ENCODE assay signal across 8 cellular contexts in the genomic region with DNA sequence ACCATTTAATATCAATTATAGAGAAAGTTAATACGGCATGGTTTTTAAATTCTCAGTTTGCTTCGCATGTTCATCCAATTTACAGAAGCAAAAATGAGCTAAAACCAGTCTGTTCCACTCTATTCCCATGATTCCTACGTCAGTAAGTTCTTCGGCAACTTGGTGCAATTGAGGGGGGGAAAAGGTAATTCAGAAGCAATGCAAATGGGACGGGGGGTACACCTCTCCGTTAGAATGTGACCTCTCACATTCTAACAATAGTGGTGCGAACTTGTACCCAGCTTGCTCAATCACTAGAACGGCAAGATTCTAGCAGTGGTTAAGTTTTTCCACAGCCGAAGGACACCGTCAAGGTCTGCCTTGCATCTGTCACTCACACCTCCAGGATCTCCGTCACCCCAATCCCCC. TPM values are rescaled to one million over a fixed set of nuclear protein-coding genes. Genes with fewer than 3 reads are reported as not detected.
DNase-seq lines count a peak whose midpoint lies in the region; ATAC-seq and TF ChIP-seq lines count a peak whose summit lies in the region.

No MANE protein-coding gene starts in this region.

- peak overlapping the region; percentile 80 for H3K4me3 Mint-ChIP-seq in central memory CD8-positive, alpha-beta T cell

- H3K27ac ChIP-seq in lung (ENCODE audit: low read depth in 1 of 2, low read length in 1 of 2) = peak overlapping the region in 1 of 2 donors; percentile 78
- peak overlapping the region; percentile 76 to 87 (median 84) for H3K27ac ChIP-seq in upper lobe of left lung

- TF ChIP-seq CTCF in GM10266 (IDR thresholded peaks at IDR 0.05; ENCODE audit: control insufficient read depth, insufficient read depth, low read depth, missing control alignments) (no peak), NB4 (IDR thresholded peaks at IDR 0.05; ENCODE audit: low read depth, low read length) (no peak), lung (IDR thresholded peaks at IDR 0.05; ENCODE audit: control extremely low read depth, extremely low read depth) (no peak), upper lobe of left lung (IDR thresholded peaks at IDR 0.05) (no peak)

- TF ChIP-seq EP300 in upper lobe of left lung (IDR thresholded peaks at IDR 0.05) = no peak

- DNase-seq in GM10266 (ENCODE audit: extremely low spot score) (peak; percentile 15), NB4 (ENCODE audit: low read depth) (peak; percentile 43), lung (ENCODE audit: low spot score) (peak; percentile 28), upper lobe of left lung (no peak)
- DNase-seq in central memory CD8-positive, alpha-beta T cell (ENCODE audit: low spot score in 2 of 2) = no peak

- TF ChIP-seq POLR2A in NB4 (IDR thresholded peaks at IDR 0.05; ENCODE audit: extremely low read depth, insufficient read length) (no peak), upper lobe of left lung (IDR thresholded peaks at IDR 0.05) (no peak)

- peak; percentile 5 for ATAC-seq in central memory CD8-positive, alpha-beta T cell (replicated peaks; ENCODE audit: extremely low read depth, poor library complexity, severe bottlenecking)
- ATAC-seq in lung (ENCODE audit: insufficient read depth, low FRiP score) = peak; percentile 7
- peak in 1 of 2 donors; percentile 18 for ATAC-seq in upper lobe of left lung (ENCODE audit: low FRiP score in 2 of 2)
- no peak for ATAC-seq in HG03469 (IDR thresholded peaks at IDR 0.05; ENCODE audit: unreplicated experiment)
- ATAC-seq in HG03571 (IDR thresholded peaks at IDR 0.05; ENCODE audit: unreplicated experiment) = no peak
- ATAC-seq in HG03342 (IDR thresholded peaks at IDR 0.05; ENCODE audit: unreplicated experiment) = no peak

- H3K9me3 ChIP-seq in lung (ENCODE audit: control insufficient read depth in 2 of 2, insufficient read depth in 1 of 2, low read length in 1 of 2) (no peaks in the 10 kb centered on the region), upper lobe of left lung (no peaks in the 10 kb centered on the region)

- H3K4me1 ChIP-seq in lung (ENCODE audit: control insufficient read depth in 2 of 2, insufficient read depth in 2 of 2, low read length in 2 of 2) = no peaks in the 10 kb centered on the region
- H3K4me1 ChIP-seq in upper lobe of left lung = peaks cover 0 to 21% (median 8%) of the 10 kb centered on the region in 4 donors

- H3K4me1 Mint-ChIP-seq in central memory CD8-positive, alpha-beta T cell = peaks cover 6% of the 10 kb centered on the region

- H3K9me3 Mint-ChIP-seq in central memory CD8-positive, alpha-beta T cell = no peaks in the 10 kb centered on the region

- no peaks in the 10 kb centered on the region for H3K36me3 ChIP-seq in lung (ENCODE audit: control insufficient read depth in 2 of 2, insufficient read depth in 2 of 2, low read length in 2 of 2)
- no peaks in the 10 kb centered on the region for H3K36me3 ChIP-seq in upper lobe of left lung

- peak overlapping the region; percentile 72 for H3K27ac Mint-ChIP-seq in central memory CD8-positive, alpha-beta T cell (ENCODE audit: low read depth)

- H3K27me3 ChIP-seq in lung (ENCODE audit: control insufficient read depth, insufficient read depth) = no peaks in the 10 kb centered on the region
- no peaks in the 10 kb centered on the region for H3K27me3 ChIP-seq in upper lobe of left lung

- 3 to 4% methylated on average over 11 of the region's 11 CpGs for WGBS in lung, 2 donors
- WGBS in upper lobe of left lung, 2 donors = 3 to 7% methylated on average over 7 to 11 of the region's 11 CpGs

- peaks cover 5% of the 10 kb centered on the region for H3K36me3 Mint-ChIP-seq in central memory CD8-positive, alpha-beta T cell (ENCODE audit: insufficient read depth)

- peak overlapping the region; percentile 86 for H3K4me3 ChIP-seq in NB4 (ENCODE audit: low read depth, low read length)
- peak overlapping the region; percentile 88 for H3K4me3 ChIP-seq in lung
- H3K4me3 ChIP-seq in upper lobe of left lung = peak overlapping the region; percentile 75 to 98 (median 80)

- H3K27me3 Mint-ChIP-seq in central memory CD8-positive, alpha-beta T cell = no peaks in the 10 kb centered on the region

RNA-seq across cellular contexts. Expression of a gene that starts 0.7 kb away (rescaled TPM):
- 10 to 100 TPM; 30.0 to 32.7 TPM for total RNA-seq in lung
- polyA plus RNA-seq in lung = 10 to 100 TPM; 24.2 to 36.0 TPM
- 10 to 100 TPM in 5 of 6 donors, 1 to 10 TPM in 1; 8.4 to 34.2 (median 24.1) TPM for total RNA-seq in upper lobe of left lung

RNA-seq across cellular contexts. Expression of a gene that starts 25.9 kb away (rescaled TPM):
- total RNA-seq in lung (10 to 100 TPM; 13.2 to 20.2 TPM), upper lobe of left lung (10 to 100 TPM; 12.1 to 29.5 (median 15.5) TPM)
- polyA plus RNA-seq in lung = 10 to 100 TPM; 12.0 to 13.2 TPM

Comparison
In these comparisons a context has a peak if more than half of its experiments do, and no peak if none do; other contexts are left out.
1. DNase-seq: peak in GM10266 (single experiment), NB4 (single experiment) and lung (single experiment); none in central memory CD8-positive, alpha-beta T cell (0 of 2) and upper lobe of left lung (0 of 2).
2. ATAC-seq: peak in central memory CD8-positive, alpha-beta T cell (single experiment) and lung (single experiment); none in HG03469 (single experiment), HG03571 (single experiment) and HG03342 (single experiment).
3. Peak in every context shown above with its lines, with median percentiles within 50 percentile points of each other: H3K4me3 ChIP-seq.